11 cellular contexts compared by ENCODE assay signal in genomic region chr12:4490973-4491372, GRCh38. TPM values are rescaled to one million over a fixed set of nuclear protein-coding genes. Genes with fewer than 3 reads are reported as not detected.
"Had no signal": no experiment of that assay in that cellular context is flagged by ENCODE, and none has a peak within 500 bp of the region (broad histone marks: within the 10 kb centered on the region; RNA-seq: fewer than 3 reads in every experiment).

No MANE protein-coding gene starts in this region.

- FAIRE-seq: HepG2 had no signal

- H3K27me3 Mint-ChIP-seq: IgD-negative memory B cell had no signal

- H3K27ac ChIP-seq: GM23248, HL-60 had no signal

- H3K9me3 ChIP-seq: HAP-1 had no signal

- H3K4me3 Mint-ChIP-seq: HFFc6, IgD-negative memory B cell had no signal

- H3K9me3 Mint-ChIP-seq: HFFc6, IgD-negative memory B cell had no signal

- H3K27ac Mint-ChIP-seq: HFFc6 had no signal

- H3K4me3 ChIP-seq: GM23248, HAP-1 had no signal

- H3K4me1 Mint-ChIP-seq: IgD-negative memory B cell had no signal

- DNase-seq: GM23248, GOT3, H7, HFFc6 had no signal

- H3K9ac ChIP-seq: GM23248 had no signal

- ATAC-seq: HCT116, HepG2 had no signal

RNA-seq across cellular contexts. Expression of gene FGF6, which starts 45.4 kb away (rescaled TPM):
- total RNA-seq: GM23248, H4, H7, HepG2, HFFc6, HT1080 had no signal
- polyA plus RNA-seq: GM23248, HepG2, IgD-negative memory B cell had no signal
